ENCODE assay signal across 1 cellular context in genomic region chr15:65917936-65918335, GRCh38.
TF ChIP-seq lines count a peak whose summit lies in the region.

No MANE protein-coding gene starts in this region.

TF ChIP-seq in HEK293, 187 proteins besides CTCF, POLR2A, EP300 and RAD21:
- TF ChIP-seq HIC1 (tag by site-specific recombination; IDR thresholded peaks at IDR 0.05) (peak; percentile 39; the same call in 1 of the 2 replicates), ZNF416 (tag by site-specific recombination; IDR thresholded peaks at IDR 0.05) (no peak), ZNF623 (tag by site-specific recombination; IDR thresholded peaks at IDR 0.05) (no peak), ZBTB10 (tag by site-specific recombination; IDR thresholded peaks at IDR 0.05) (no peak), ZNF16 (tag by site-specific recombination; IDR thresholded peaks at IDR 0.05; ENCODE audit: low read depth) (no peak)
